In genomic region chr4:159229164-159229563, GRCh38 we compare ENCODE assay signal across 9 cellular contexts.
DNase-seq lines count a peak whose midpoint lies in the region; ATAC-seq and TF ChIP-seq lines count a peak whose summit lies in the region.
"Had no signal": no experiment of that assay in that cellular context is flagged by ENCODE, and none has a peak within 500 bp of the region (broad histone marks: within the 10 kb centered on the region; RNA-seq: fewer than 3 reads in every experiment).

No MANE protein-coding gene starts in this region.

- no peaks in the 10 kb centered on the region for H3K27me3 ChIP-seq in skeletal muscle tissue (ENCODE audit: control insufficient read depth in 3 of 3, insufficient read depth in 3 of 3, low read length in 3 of 3)
- no peaks in the 10 kb centered on the region for H3K27me3 ChIP-seq in naive thymus-derived CD4-positive, alpha-beta T cell (ENCODE audit: control insufficient read depth in 2 of 2, insufficient read depth in 2 of 2, low read length in 2 of 2)

- H3K27me3 Mint-ChIP-seq in naive thymus-derived CD4-positive, alpha-beta T cell = no peaks in the 10 kb centered on the region

- peaks cover 0 to 5% (median 0%) of the 10 kb centered on the region in 5 donors for H3K36me3 Mint-ChIP-seq in naive thymus-derived CD4-positive, alpha-beta T cell

- no peak overlapping the region for H3K4me3 Mint-ChIP-seq in naive thymus-derived CD4-positive, alpha-beta T cell

- TF ChIP-seq CTCF in HFF-Myc (IDR thresholded peaks at IDR 0.05; ENCODE audit: low read depth, low read length, missing control alignments) (no peak), cardiac fibroblast (IDR thresholded peaks at IDR 0.05; ENCODE audit: low read depth, low read length) (no peak), GM20000 (IDR thresholded peaks at IDR 0.05; ENCODE audit: extremely low read depth, missing control alignments) (no peak)

- H3K27ac Mint-ChIP-seq in naive thymus-derived CD4-positive, alpha-beta T cell = no peak overlapping the region

- intact Hi-C loops in naive thymus-derived CD4-positive, alpha-beta T cell (cut with micrococcal nuclease) = no loop called here

- H3K36me3 ChIP-seq in skeletal muscle tissue (ENCODE audit: control insufficient read depth in 3 of 3, insufficient read depth in 3 of 3, low read length in 3 of 3) = no peaks in the 10 kb centered on the region
- H3K36me3 ChIP-seq in naive thymus-derived CD4-positive, alpha-beta T cell (ENCODE audit: control insufficient read depth in 2 of 3, insufficient read depth in 3 of 3, low read length in 3 of 3) = no peaks in the 10 kb centered on the region

- H3K4me3 ChIP-seq in HFF-Myc (replicated peaks; ENCODE audit: low read depth, low read length) (no peak overlapping the region), cardiac fibroblast (replicated peaks in 1 of 2; ENCODE audit: low read depth in 2 of 2, low read length in 2 of 2) (peak overlapping the region in 1 of 2 donors; percentile 6), skeletal muscle tissue (ENCODE audit: low read length in 3 of 3) (peak overlapping the region; percentile 46 to 83 (median 64))
- H3K4me3 ChIP-seq in naive thymus-derived CD4-positive, alpha-beta T cell (ENCODE audit: low read length) = no peak overlapping the region

- peaks cover 3 to 20% (median 9%) of the 10 kb centered on the region in 7 donors for H3K4me1 Mint-ChIP-seq in naive thymus-derived CD4-positive, alpha-beta T cell

- no peaks in the 10 kb centered on the region for H3K9me3 ChIP-seq in skeletal muscle tissue (ENCODE audit: control insufficient read depth in 3 of 3, low read length in 3 of 3)
- H3K9me3 ChIP-seq in naive thymus-derived CD4-positive, alpha-beta T cell (ENCODE audit: control insufficient read depth in 2 of 3, low read length in 3 of 3) = no peaks in the 10 kb centered on the region

- no peak for ATAC-seq in GM19395 (IDR thresholded peaks at IDR 0.05; ENCODE audit: unreplicated experiment)
- no peak for ATAC-seq in naive thymus-derived CD4-positive, alpha-beta T cell

- H3K27ac ChIP-seq in skeletal muscle tissue (ENCODE audit: low read depth, low read length) = peak overlapping the region; percentile 36
- no peak overlapping the region for H3K27ac ChIP-seq in naive thymus-derived CD4-positive, alpha-beta T cell (ENCODE audit: low read depth, low read length)

- peak overlapping the region; percentile 79 to 87 (median 81) for H3K9ac ChIP-seq in skeletal muscle tissue (ENCODE audit: low read depth in 1 of 3, low read length in 3 of 3)

- POLR2A ChIA-PET in naive thymus-derived CD4-positive, alpha-beta T cell (lab: Charles Lee) = no interaction called here

- H3K9me3 Mint-ChIP-seq in naive thymus-derived CD4-positive, alpha-beta T cell = peaks cover 0 to 3% (median 0%) of the 10 kb centered on the region in 11 donors

- CTCF ChIA-PET in naive thymus-derived CD4-positive, alpha-beta T cell (lab: Charles Lee) = no interaction called here

- peaks cover 8 to 18% (median 17%) of the 10 kb centered on the region in 3 donors for H3K4me1 ChIP-seq in skeletal muscle tissue (ENCODE audit: control insufficient read depth in 3 of 3, insufficient read depth in 3 of 3, low read length in 3 of 3)
- H3K4me1 ChIP-seq in naive thymus-derived CD4-positive, alpha-beta T cell (ENCODE audit: control insufficient read depth in 2 of 2, insufficient read depth in 2 of 2, low read length in 2 of 2) = no peaks in the 10 kb centered on the region

- DNase-seq in HFF-Myc (ENCODE audit: extremely low read depth, low read depth) (peak; percentile 19), cardiac fibroblast (ENCODE audit: low read depth in 2 of 2) (peak; percentile 85 to 87), iPS-NIHi11 (ENCODE audit: low spot score) (peak; percentile 21), NCI-H2107 treated with DMSO at 0.1 percent for 48 hours (lab: John Stamatoyannopoulos, UW; ENCODE audit: unreplicated experiment) (no peak), GM20000 (ENCODE audit: low spot score) (no peak)
- DNase-seq in naive thymus-derived CD4-positive, alpha-beta T cell = no peak
- DNase-seq: activated CD4-positive, alpha-beta T cell treated with anti-CD3 and anti-CD28 coated beads, Interleukin-2, amount 50 U/mL, for 48 hours had no signal

Comparison
In these comparisons a context has a peak if more than half of its experiments do, and no peak if none do; other contexts are left out.
1. DNase-seq: peak in HFF-Myc (single experiment), cardiac fibroblast (2 of 2) and iPS-NIHi11 (single experiment); none in NCI-H2107 treated with DMSO at 0.1 percent for 48 hours (single experiment), GM20000 (single experiment) and naive thymus-derived CD4-positive, alpha-beta T cell (0 of 9).
2. H3K4me3 ChIP-seq: peak in skeletal muscle tissue (3 of 3); none in HFF-Myc (single experiment) and naive thymus-derived CD4-positive, alpha-beta T cell (single experiment).